In the genomic region with DNA sequence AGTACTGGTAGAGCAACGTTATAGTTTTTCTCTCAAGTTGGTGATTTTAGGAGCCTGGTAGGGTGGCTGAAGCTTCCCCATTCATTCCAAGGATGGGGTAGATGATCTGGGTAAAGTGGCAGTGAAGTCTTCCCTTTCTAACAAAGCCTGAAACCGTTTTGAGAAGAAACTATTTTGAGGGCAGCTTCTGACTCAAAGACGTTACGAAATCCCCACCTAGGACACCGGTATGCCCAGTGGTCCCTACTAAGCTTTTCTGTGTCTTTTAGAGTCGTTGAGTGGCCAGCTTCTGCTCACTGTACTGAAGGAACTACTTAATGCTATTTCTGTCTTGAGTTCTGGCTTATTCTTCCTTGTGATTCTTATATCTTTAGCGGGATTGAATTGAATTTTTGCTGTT, we compare ENCODE assay signal across 8 cellular contexts. TPM values are rescaled to one million over a fixed set of nuclear protein-coding genes. Genes with fewer than 3 reads are reported as not detected.
DNase-seq lines count a peak whose midpoint lies in the region; ATAC-seq, FAIRE-seq and TF ChIP-seq lines count a peak whose summit lies in the region.

No MANE protein-coding gene starts in this region.

- POLR2A ChIA-PET in IMR-90 (lab: Charles Lee; ENCODE audit: unreplicated experiment): no interaction called here

- H3K23ac ChIP-seq in IMR-90 (ENCODE audit: low read depth, low read length): peak overlapping the region; percentile 60; the same call in 1 of the 2 replicates

- H3K18ac ChIP-seq in IMR-90 (ENCODE audit: low read depth, low read length): no peak overlapping the region

- H3K79me1 ChIP-seq in IMR-90 (ENCODE audit: low read depth in 1 of 2, low read length in 2 of 2): peaks cover 18 to 33% of the 10 kb centered on the region in 2 experiments

- peaks cover 4% of the 10 kb centered on the region; the same call in 1 of the 2 replicates for H4K20me1 ChIP-seq in IMR-90 (ENCODE audit: insufficient read depth, low read length)

- peak overlapping the region; percentile 87 for H3K4me2 ChIP-seq in IMR-90 (ENCODE audit: low read depth, low read length)

- no TSS peak for BruUV-seq in IMR-90 (replicated peaks; lab: Mats Ljungman, UMichigan)

- H3K9ac ChIP-seq in IMR-90 (ENCODE audit: low read depth, low read length): peak overlapping the region; percentile 44; the same call in 1 of the 2 replicates
- H3K9ac ChIP-seq in muscle layer of colon (ENCODE audit: low read length): peak overlapping the region; percentile 19

- H4K91ac ChIP-seq in IMR-90 (ENCODE audit: insufficient read depth, low read depth, low read length): no peak overlapping the region

- dilution Hi-C loops in IMR-90 (cut with HindIII; ENCODE audit: low sequenced_read_pairs, unreplicated experiment): no loop called here

- H2BK15ac ChIP-seq in IMR-90 (ENCODE audit: low read depth, low read length): no peak overlapping the region

- no peak overlapping the region for H2BK5ac ChIP-seq in IMR-90 (ENCODE audit: low read depth, low read length, poor library complexity, severe bottlenecking)

- CTCF ChIA-PET in IMR-90 (lab: Yijun Ruan, JAX): no interaction called here

- H3K27me3 ChIP-seq in IMR-90 (ENCODE audit: control insufficient read depth, insufficient read depth, low read length): no peaks in the 10 kb centered on the region
- no peaks in the 10 kb centered on the region for H3K27me3 ChIP-seq in body of pancreas
- H3K27me3 ChIP-seq in muscle layer of colon (ENCODE audit: control insufficient read depth in 1 of 2, insufficient read depth in 2 of 2, low read length in 2 of 2): no peaks in the 10 kb centered on the region

- ATAC-seq in IMR-90 (ENCODE audit: low read depth) (no peak), body of pancreas (no peak), GM18867 (IDR thresholded peaks at IDR 0.05; ENCODE audit: unreplicated experiment) (no peak)

- FAIRE-seq in D721Med (lab: Jason Lieb, UNC): no peak

- no peak overlapping the region for H2AK5ac ChIP-seq in IMR-90 (ENCODE audit: low read depth, low read length)

- H3K9me3 ChIP-seq in IMR-90 (ENCODE audit: control insufficient read depth, insufficient read depth, low read length): no peaks in the 10 kb centered on the region
- no peaks in the 10 kb centered on the region for H3K9me3 ChIP-seq in body of pancreas
- H3K9me3 ChIP-seq in muscle layer of colon (ENCODE audit: low read length): no peaks in the 10 kb centered on the region

- no peak overlapping the region for H2AK9ac ChIP-seq in IMR-90 (replicated peaks; ENCODE audit: low read depth, low read length, poor library complexity)

- H3K27ac ChIP-seq in IMR-90 (ENCODE audit: insufficient read depth, low read length): no peak overlapping the region
- H3K27ac ChIP-seq in body of pancreas: peak overlapping the region in 3 of 4 donors; percentile 76 to 87 (median 84)
- H3K27ac ChIP-seq in muscle layer of colon (ENCODE audit: low read depth, low read length): peak overlapping the region; percentile 35

- H2BK20ac ChIP-seq in IMR-90 (ENCODE audit: low read depth, low read length): no peak overlapping the region

- H3K4me3 ChIP-seq in IMR-90 (ENCODE audit: insufficient read depth, low read depth, low read length): peak overlapping the region; percentile 55
- H3K4me3 ChIP-seq in body of pancreas: peak overlapping the region in 1 of 2 donors; percentile 93
- H3K4me3 ChIP-seq in muscle layer of colon (ENCODE audit: low read depth in 1 of 2, low read length in 2 of 2): peak overlapping the region; percentile 75 to 80

- DNase-seq in AG08396 (ENCODE audit: low spot score): peak; percentile 10
- DNase-seq in IMR-90: peak; percentile 20
- no peak for DNase-seq in body of pancreas
- DNase-seq in globus pallidus (ENCODE audit: low spot score): no peak
- DNase-seq in middle frontal gyrus (ENCODE audit: extremely low spot score, low spot score): no peak
- no peak for DNase-seq in D721Med (ENCODE audit: insufficient read length, low spot score)

- peak overlapping the region; percentile 12 for H2AFZ ChIP-seq in IMR-90 (replicated peaks; ENCODE audit: low read length, poor library complexity)

- in situ Hi-C loops in IMR-90 (cut with MboI; ENCODE audit: low sequenced_read_pairs): no loop called here

- intact Hi-C loops in IMR-90 (cut with micrococcal nuclease) (no loop called here), body of pancreas (cut with DNase I) (no loop called here)

- H4K8ac ChIP-seq in IMR-90 (ENCODE audit: low read depth in 2 of 2, low read length in 2 of 2): no peak overlapping the region

- H3K4ac ChIP-seq in IMR-90 (ENCODE audit: low read depth, low read length): no peak overlapping the region

- no peak overlapping the region for H2BK120ac ChIP-seq in IMR-90 (ENCODE audit: low read depth, low read length)

- H3K14ac ChIP-seq in IMR-90 (replicated peaks; ENCODE audit: low read depth, low read length): 0 out of 2 replicates have a peak overlapping the region, but pooled peaks have one; percentile 19

- H3K9me1 ChIP-seq in IMR-90 (ENCODE audit: insufficient read depth, low read length): peaks cover 10% of the 10 kb centered on the region; the same call in 1 of the 2 replicates

- no peak for TF ChIP-seq POLR2A in IMR-90 (IDR thresholded peaks at IDR 0.05; ENCODE audit: low read depth, low read length)
- TF ChIP-seq POLR2A in body of pancreas (IDR thresholded peaks at IDR 0.05): no peak

- no peak overlapping the region for H3K56ac ChIP-seq in IMR-90 (ENCODE audit: extremely low read depth, insufficient read depth, low read length)

- no peak for TF ChIP-seq RAD21 in IMR-90 (IDR thresholded peaks at IDR 0.05; ENCODE audit: low read length)

- no peaks in the 10 kb centered on the region for H3K36me3 ChIP-seq in IMR-90 (ENCODE audit: control insufficient read depth, insufficient read depth, low read length)
- H3K36me3 ChIP-seq in body of pancreas (replicated peaks in 1 of 2; ENCODE audit: insufficient read depth in 1 of 2, low read depth in 2 of 2): no peaks in the 10 kb centered on the region
- H3K36me3 ChIP-seq in muscle layer of colon (ENCODE audit: insufficient read depth, low read length): no peaks in the 10 kb centered on the region

- TF ChIP-seq CTCF in IMR-90 (conservative IDR thresholded peaks at IDR 0.05; ENCODE audit: low read depth, low read length): no peak
- no peak for TF ChIP-seq CTCF in body of pancreas (IDR thresholded peaks at IDR 0.05)
- TF ChIP-seq CTCF in D721Med (IDR thresholded peaks at IDR 0.05; ENCODE audit: insufficient read depth, missing control alignments): no peak

- H3K4me1 ChIP-seq in IMR-90 (ENCODE audit: control insufficient read depth, insufficient read depth, low read length): peaks cover 4% of the 10 kb centered on the region; the same call in 1 of the 2 replicates
- peaks cover 19% of the 10 kb centered on the region for H3K4me1 ChIP-seq in body of pancreas
- H3K4me1 ChIP-seq in muscle layer of colon (ENCODE audit: insufficient read depth, low read length): peaks cover 19% of the 10 kb centered on the region

- 80% methylated on average over 1 of the region's 7 CpGs; no CpG with 5 or more reads in 1 of the 2 experiments for WGBS in IMR-90 (ENCODE audit: extremely low coverage in 2 of 2, insufficient read length in 1 of 2), 2 experiments
- WGBS in body of pancreas, 2 donors: 30 to 34% methylated on average over 7 of the region's 7 CpGs

- no peak overlapping the region for H4K5ac ChIP-seq in IMR-90 (ENCODE audit: low read depth, low read length)

TF ChIP-seq in IMR-90, 13 proteins besides CTCF, POLR2A, EP300 and RAD21:
- TF ChIP-seq MXI1 (IDR thresholded peaks at IDR 0.05; ENCODE audit: borderline replicate concordance, low read depth, low read length): no peak
- TF ChIP-seq, protein P1, sequence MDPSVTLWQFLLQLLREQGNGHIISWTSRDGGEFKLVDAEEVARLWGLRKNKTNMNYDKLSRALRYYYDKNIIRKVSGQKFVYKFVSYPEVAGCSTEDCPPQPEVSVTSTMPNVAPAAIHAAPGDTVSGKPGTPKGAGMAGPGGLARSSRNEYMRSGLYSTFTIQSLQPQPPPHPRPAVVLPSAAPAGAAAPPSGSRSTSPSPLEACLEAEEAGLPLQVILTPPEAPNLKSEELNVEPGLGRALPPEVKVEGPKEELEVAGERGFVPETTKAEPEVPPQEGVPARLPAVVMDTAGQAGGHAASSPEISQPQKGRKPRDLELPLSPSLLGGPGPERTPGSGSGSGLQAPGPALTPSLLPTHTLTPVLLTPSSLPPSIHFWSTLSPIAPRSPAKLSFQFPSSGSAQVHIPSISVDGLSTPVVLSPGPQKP (IDR thresholded peaks at IDR 0.05; ENCODE audit: borderline replicate concordance, low read depth, low read length): no peak
- TF ChIP-seq CHD1 (IDR thresholded peaks at IDR 0.05; ENCODE audit: low read depth, low read length): no peak
- TF ChIP-seq CEBPB (IDR thresholded peaks at IDR 0.05; ENCODE audit: low read depth, low read length): peak; percentile 80
- TF ChIP-seq BHLHE40 (IDR thresholded peaks at IDR 0.05; ENCODE audit: low read depth, low read length): no peak
- no peak for TF ChIP-seq FOS (IDR thresholded peaks at IDR 0.05; ENCODE audit: low read depth, low read length)
- TF ChIP-seq RFX5 (IDR thresholded peaks at IDR 0.05; ENCODE audit: low read depth, low read length): no peak
- TF ChIP-seq SMC3 (IDR thresholded peaks at IDR 0.05; ENCODE audit: low read depth, low read length): no peak

RNA-seq across cellular contexts. Expression of gene WDTC1, which starts 1.4 kb away (rescaled TPM):
- total RNA-seq in IMR-90 (2012; rRNA removed) (9.9 and 10.0 TPM in 2 replicates), body of pancreas (10 to 100 TPM; 22.7 to 28.3 TPM)
- polyA plus RNA-seq in IMR-90 (2012; rRNA removed): 15.2 and 16.4 TPM in 2 replicates
- polyA plus RNA-seq in IMR-90 (2012; cell fraction: cytosol; rRNA removed): 9.8 and 14.4 TPM in 2 replicates
- 16.0 and 18.5 TPM in 2 replicates for polyA plus RNA-seq in IMR-90 (2012; cell fraction: nucleus; rRNA removed; ENCODE audit: low replicate concordance)

Comparison
In these comparisons a context has a peak if more than half of its experiments do, and no peak if none do; other contexts are left out.
1. DNase-seq: peak in AG08396 (single experiment) and IMR-90 (single experiment); none in body of pancreas (0 of 4), globus pallidus (single experiment), middle frontal gyrus (single experiment) and D721Med (single experiment).